In the genomic region with DNA sequence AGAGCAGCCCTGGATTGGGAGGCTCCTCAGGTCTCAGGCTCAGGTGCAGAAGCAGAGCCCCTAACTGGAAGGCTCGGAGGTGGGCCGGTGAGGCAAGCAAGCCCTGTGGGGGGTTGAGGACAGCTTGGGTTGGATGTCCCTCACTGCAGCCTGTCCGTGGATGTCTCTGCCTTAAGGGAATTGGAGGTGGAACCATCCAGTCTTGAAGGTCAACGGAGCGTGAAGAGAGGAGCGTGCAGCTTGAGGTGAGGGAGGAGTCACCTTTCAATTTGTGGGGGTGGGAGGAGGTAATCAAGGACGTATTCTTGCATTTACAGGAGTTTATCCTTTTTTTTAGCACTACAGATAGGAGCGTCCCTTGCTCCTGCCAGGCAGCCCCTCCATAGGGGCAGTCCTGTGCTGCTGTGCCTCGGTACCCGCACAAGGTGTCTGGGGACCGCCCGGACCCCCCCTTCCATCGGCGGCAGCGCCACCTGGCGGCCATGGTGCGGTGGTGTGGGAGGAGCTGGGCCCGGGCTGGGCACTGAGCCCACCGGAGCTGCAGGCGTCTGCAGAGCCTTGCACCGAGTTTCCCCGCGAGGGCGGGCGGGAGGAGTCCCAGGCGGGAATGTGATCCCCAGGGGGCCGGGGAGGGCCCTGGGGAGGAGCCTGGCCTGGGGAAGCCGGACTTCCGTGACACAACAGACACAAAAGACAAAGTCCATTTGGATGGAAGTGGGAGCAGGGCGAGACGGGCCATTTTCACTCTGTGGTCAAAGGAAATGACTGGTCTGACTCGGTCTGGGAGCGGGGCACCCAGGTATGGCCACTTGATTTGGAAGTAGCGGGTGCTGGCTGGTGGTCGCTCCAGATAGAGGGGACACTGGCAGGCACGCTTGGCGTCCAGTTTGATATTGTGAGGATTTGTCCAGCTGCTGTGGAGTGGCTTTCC, we compare ENCODE assay signal across 9 cellular contexts. TPM values are rescaled to one million over a fixed set of nuclear protein-coding genes. Genes with fewer than 3 reads are reported as not detected.
DNase-seq lines count a peak whose midpoint lies in the region; ATAC-seq, FAIRE-seq and TF ChIP-seq lines count a peak whose summit lies in the region.
"Had no signal": no experiment of that assay in that cellular context is flagged by ENCODE, and none has a peak within 500 bp of the region (broad histone marks: within the 10 kb centered on the region; RNA-seq: fewer than 3 reads in every experiment).

No MANE protein-coding gene starts in this region.

- DNase-seq in GM12864 (ENCODE audit: low read depth), result no peak
- peak; percentile 98 for DNase-seq in HTR-8/SVneo (ENCODE audit: insufficient read length, low spot score)
- DNase-seq in RCC 7860 (ENCODE audit: low spot score), result peak; percentile 88
- peak; percentile 67 for DNase-seq in activated effector memory CD4-positive, alpha-beta T cell treated with Interleukin-2 at 50 U/mL for 16 hours
- DNase-seq in fibroblast of villous mesenchyme (ENCODE audit: low read depth), result peak; percentile 84
- peak; percentile 90 for DNase-seq in neural progenitor cell (ENCODE audit: low spot score)
- peak; percentile 84 to 86 for DNase-seq in stimulated activated naive CD8-positive, alpha-beta T cell treated with anti-CD3 and anti-CD28 coated beads, Interleukin-15, amount 100 ng/mL, for 72 hours

- H4K20me1 ChIP-seq in neural progenitor cell (ENCODE audit: low read depth), result peaks cover 41% of the 10 kb centered on the region

- peak overlapping the region; percentile 85 for H3K4me3 Mint-ChIP-seq in neural progenitor cell
- peak overlapping the region; percentile 81 to 92 for H3K4me3 Mint-ChIP-seq in stimulated activated naive CD8-positive, alpha-beta T cell treated with anti-CD3 and anti-CD28 coated beads, Interleukin-15, amount 100 ng/mL, for 72 hours

- no peak overlapping the region for H3K9ac ChIP-seq in neural progenitor cell

- peaks cover 52% of the 10 kb centered on the region for H3K27me3 Mint-ChIP-seq in neural progenitor cell (ENCODE audit: insufficient read depth, low read depth)
- peaks cover 98% of the 10 kb centered on the region for H3K27me3 Mint-ChIP-seq in stimulated activated naive CD8-positive, alpha-beta T cell treated with anti-CD3 and anti-CD28 coated beads, Interleukin-15, amount 100 ng/mL, for 72 hours

- no peak overlapping the region for H3K27ac ChIP-seq in neural progenitor cell

- H3K4me3 ChIP-seq in GM12864 (ENCODE audit: low read depth, low read length) (peak overlapping the region; percentile 11), fibroblast of villous mesenchyme (ENCODE audit: low read depth, low read length) (peak overlapping the region; percentile 51), neural progenitor cell (peak overlapping the region; percentile 48)

- H3K36me3 Mint-ChIP-seq in neural progenitor cell, result no peaks in the 10 kb centered on the region

- H2AFZ ChIP-seq in neural progenitor cell (replicated peaks), result peak overlapping the region; percentile 72

- peak; percentile 86 for ATAC-seq in stimulated activated naive CD8-positive, alpha-beta T cell treated with anti-CD3 and anti-CD28 coated beads, Interleukin-15, amount 100 ng/mL, for 72 hours
- ATAC-seq in GM19467 (IDR thresholded peaks at IDR 0.05; ENCODE audit: unreplicated experiment), result no peak

- no peaks in the 10 kb centered on the region for H3K36me3 ChIP-seq in neural progenitor cell

- no peaks in the 10 kb centered on the region for H3K79me2 ChIP-seq in neural progenitor cell (ENCODE audit: low read depth)

- no peak overlapping the region for H3K27ac Mint-ChIP-seq in neural progenitor cell
- H3K27ac Mint-ChIP-seq in stimulated activated naive CD8-positive, alpha-beta T cell treated with anti-CD3 and anti-CD28 coated beads, Interleukin-15, amount 100 ng/mL, for 72 hours, result peak overlapping the region in 1 of 2 donors; percentile 82

- H3F3A ChIP-seq in neural progenitor cell (ENCODE audit: low read depth), result peaks cover 32% of the 10 kb centered on the region

- TF ChIP-seq CTCF in GM12864 (IDR thresholded peaks at IDR 0.05; ENCODE audit: low read depth, low read length, missing control alignments), result peak; percentile 92
- TF ChIP-seq CTCF in fibroblast of villous mesenchyme (IDR thresholded peaks at IDR 0.05; ENCODE audit: insufficient read depth, low read depth, low read length), result peak; percentile 91
- peak; percentile 99 for TF ChIP-seq CTCF in neural progenitor cell (IDR thresholded peaks at IDR 0.05)

- FAIRE-seq in HTR-8/SVneo (lab: Jason Lieb, UNC), result peak; percentile 83
- FAIRE-seq in RCC 7860 (lab: Jason Lieb, UNC), result peak; percentile 78

- H3K4me1 Mint-ChIP-seq in neural progenitor cell, result peaks cover 27% of the 10 kb centered on the region
- H3K4me1 Mint-ChIP-seq in stimulated activated naive CD8-positive, alpha-beta T cell treated with anti-CD3 and anti-CD28 coated beads, Interleukin-15, amount 100 ng/mL, for 72 hours, result peaks cover 49% of the 10 kb centered on the region

- peaks cover 2% of the 10 kb centered on the region for H3K9me3 Mint-ChIP-seq in neural progenitor cell
- H3K9me3 Mint-ChIP-seq in stimulated activated naive CD8-positive, alpha-beta T cell treated with anti-CD3 and anti-CD28 coated beads, Interleukin-15, amount 100 ng/mL, for 72 hours, result no peaks in the 10 kb centered on the region

- H3K4me2 ChIP-seq in neural progenitor cell, result peak overlapping the region; percentile 88

- H3K4me1 ChIP-seq in neural progenitor cell, result peaks cover 34% of the 10 kb centered on the region

- peaks cover 77% of the 10 kb centered on the region for H3K27me3 ChIP-seq in neural progenitor cell

- H3K9me3 ChIP-seq in neural progenitor cell (ENCODE audit: low read depth), result no peaks in the 10 kb centered on the region

RNA-seq across cellular contexts. Expression of a gene that starts 0.9 kb away (rescaled TPM):
- total RNA-seq in fibroblast of villous mesenchyme (1.7 and 2.6 TPM in 2 replicates), neural progenitor cell (ENCODE audit: low replicate concordance) (0.34 and 0.39 TPM in 2 replicates)

RNA-seq across cellular contexts. Expression of a gene that starts 10.6 kb away (rescaled TPM):
- total RNA-seq in fibroblast of villous mesenchyme, result under 0.01 TPM in 1 of 2 replicates, not detected in the other
- total RNA-seq in neural progenitor cell (ENCODE audit: low replicate concordance), result 0.84 and 2.8 TPM in 2 replicates
- total RNA-seq: subcutaneous adipose tissue had no signal

RNA-seq across cellular contexts. Expression of a gene that starts 19.7 kb away (rescaled TPM):
- total RNA-seq in fibroblast of villous mesenchyme (30.6 and 32.4 TPM in 2 replicates), neural progenitor cell (ENCODE audit: low replicate concordance) (45.2 and 49.5 TPM in 2 replicates)

RNA-seq across cellular contexts. Expression of a gene that starts 24.5 kb away (rescaled TPM):
- 11.3 and 14.7 TPM in 2 replicates for total RNA-seq in fibroblast of villous mesenchyme
- 40.0 and 66.4 TPM in 2 replicates for total RNA-seq in neural progenitor cell (ENCODE audit: low replicate concordance)

RNA-seq across cellular contexts. Expression of a gene that starts 52.6 kb away (rescaled TPM):
- total RNA-seq in fibroblast of villous mesenchyme (under 0.01 TPM in 1 of 2 replicates, not detected in the other), neural progenitor cell (ENCODE audit: low replicate concordance) (0.74 TPM in 1 of 2 replicates, not detected in the other)
